In the genomic region with DNA sequence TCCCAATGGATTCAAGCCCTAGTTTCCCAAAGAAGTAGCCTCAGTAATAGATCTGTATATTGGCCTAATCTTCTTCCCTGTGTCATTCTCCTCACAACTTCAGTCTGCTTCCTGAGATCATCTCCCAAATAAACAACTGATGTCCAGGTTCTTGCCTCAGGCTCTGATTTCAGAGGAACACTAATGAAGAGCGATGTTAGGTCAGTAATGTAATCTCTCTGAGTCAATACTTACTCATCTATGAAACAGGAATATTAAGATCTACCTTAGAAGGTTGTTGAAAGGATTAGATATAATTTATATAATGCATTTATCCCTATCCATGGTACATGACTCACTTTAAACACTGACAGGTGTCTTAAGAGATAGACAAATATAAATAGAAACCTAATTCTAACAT, we compare ENCODE assay signal across 15 cellular contexts.
A peak's percentile ranks its signal among the peaks of the same experiment; 100 is the strongest.
DNase-seq lines count a peak whose midpoint lies in the region; ATAC-seq and TF ChIP-seq lines count a peak whose summit lies in the region.
"Had no signal": no experiment of that assay in that cellular context is flagged by ENCODE, and none has a peak within 500 bp of the region (broad histone marks: within the 10 kb centered on the region; RNA-seq: fewer than 3 reads in every experiment).

No MANE protein-coding gene starts in this region.

- H3K27me3 ChIP-seq in parathyroid adenoma (ENCODE audit: control insufficient read depth, insufficient read depth, low read length) (no peaks in the 10 kb centered on the region), right lobe of liver (no peaks in the 10 kb centered on the region), prostate gland (replicated peaks; ENCODE audit: insufficient read depth) (no peaks in the 10 kb centered on the region)
- H3K27me3 ChIP-seq: stomach had no signal

- H3K27ac ChIP-seq in parathyroid adenoma: no peak overlapping the region
- no peak overlapping the region for H3K27ac ChIP-seq in right lobe of liver
- H3K27ac ChIP-seq in prostate gland: no peak overlapping the region
- H3K27ac ChIP-seq: HL-60, KMS-11, psoas muscle, stomach had no signal

- H3K4me2 ChIP-seq in parathyroid adenoma (ENCODE audit: low read length): no peak overlapping the region
- H3K4me2 ChIP-seq: KMS-11 had no signal

- no peak overlapping the region for H3K9ac ChIP-seq in parathyroid adenoma
- H3K9ac ChIP-seq: KMS-11 had no signal

- DNase-seq in SHP77 (lab: John Stamatoyannopoulos, UW) (peak; percentile 11 to 35), SHP77 treated with DMSO at 0.1 percent for 48 hours (lab: John Stamatoyannopoulos, UW) (no peak), NCI-H146 treated with DMSO at 0.1 percent for 48 hours (lab: John Stamatoyannopoulos, UW; ENCODE audit: unreplicated experiment) (peak; percentile 100), RKO (ENCODE audit: low spot score) (peak; percentile 31), GM13977 (ENCODE audit: low spot score) (no peak), right lobe of liver (no peak), prostate gland (ENCODE audit: low spot score) (no peak)
- DNase-seq: COR-L47, natural killer cell, psoas muscle, stomach, SW 1271 had no signal

- TF ChIP-seq CTCF in parathyroid adenoma (IDR thresholded peaks at IDR 0.05) (no peak), GM13977 (IDR thresholded peaks at IDR 0.05; ENCODE audit: extremely low read depth, insufficient read depth, missing control alignments) (no peak), right lobe of liver (IDR thresholded peaks at IDR 0.05) (no peak), prostate gland (IDR thresholded peaks at IDR 0.05) (no peak)

- H3K4me1 ChIP-seq in parathyroid adenoma (peaks cover 13% of the 10 kb centered on the region), right lobe of liver (no peaks in the 10 kb centered on the region), prostate gland (replicated peaks) (no peaks in the 10 kb centered on the region)
- H3K4me1 ChIP-seq: psoas muscle had no signal

- H3K36me3 ChIP-seq in parathyroid adenoma (ENCODE audit: control insufficient read depth, insufficient read depth, low read length): no peaks in the 10 kb centered on the region
- no peaks in the 10 kb centered on the region for H3K36me3 ChIP-seq in right lobe of liver
- H3K36me3 ChIP-seq in prostate gland: no peaks in the 10 kb centered on the region
- H3K36me3 ChIP-seq: stomach had no signal

- no peaks in the 10 kb centered on the region for H3K79me2 ChIP-seq in parathyroid adenoma

- no peaks in the 10 kb centered on the region for H3K9me3 ChIP-seq in parathyroid adenoma (ENCODE audit: control insufficient read depth, low read length)
- no peaks in the 10 kb centered on the region for H3K9me3 ChIP-seq in right lobe of liver
- no peaks in the 10 kb centered on the region for H3K9me3 ChIP-seq in prostate gland
- H3K9me3 ChIP-seq: psoas muscle, stomach had no signal

- WGBS in right lobe of liver (ENCODE audit: insufficient coverage, low coverage, low lambda C conversion rate, missing lambda C conversion rate): 67% methylated on average over 1 of the region's 1 CpG
- 61% methylated on average over 1 of the region's 1 CpG for WGBS in prostate gland

- no peak for ATAC-seq in right lobe of liver
- ATAC-seq: natural killer cell had no signal

- in situ Hi-C loops in GM13977 (cut with MboI; ENCODE audit: low pct_unique_long_range_greater_than_20kb, low sequenced_read_pairs, unreplicated experiment): no loop called here

- peak overlapping the region; percentile 45 for H2AFZ ChIP-seq in parathyroid adenoma

- H3K4me3 ChIP-seq in parathyroid adenoma (ENCODE audit: low read depth, low read length): no peak overlapping the region
- no peak overlapping the region for H3K4me3 ChIP-seq in right lobe of liver
- no peak overlapping the region for H3K4me3 ChIP-seq in prostate gland
- H3K4me3 ChIP-seq: psoas muscle, stomach had no signal

- TF ChIP-seq POLR2A in right lobe of liver (IDR thresholded peaks at IDR 0.05): no peak
- TF ChIP-seq POLR2A in prostate gland (IDR thresholded peaks at IDR 0.05): no peak

- intact Hi-C loops in right lobe of liver (cut with DNase I) (no loop called here), prostate gland (cut with DNase I) (no loop called here)

Comparison
In these comparisons a context has a peak if more than half of its experiments do, and no peak if none do; other contexts are left out.
1. DNase-seq: peak in SHP77 (2 of 2), NCI-H146 treated with DMSO at 0.1 percent for 48 hours (single experiment) and RKO (single experiment); none in SHP77 treated with DMSO at 0.1 percent for 48 hours (single experiment), GM13977 (single experiment), right lobe of liver (0 of 3) and prostate gland (single experiment).